In the genomic region with DNA sequence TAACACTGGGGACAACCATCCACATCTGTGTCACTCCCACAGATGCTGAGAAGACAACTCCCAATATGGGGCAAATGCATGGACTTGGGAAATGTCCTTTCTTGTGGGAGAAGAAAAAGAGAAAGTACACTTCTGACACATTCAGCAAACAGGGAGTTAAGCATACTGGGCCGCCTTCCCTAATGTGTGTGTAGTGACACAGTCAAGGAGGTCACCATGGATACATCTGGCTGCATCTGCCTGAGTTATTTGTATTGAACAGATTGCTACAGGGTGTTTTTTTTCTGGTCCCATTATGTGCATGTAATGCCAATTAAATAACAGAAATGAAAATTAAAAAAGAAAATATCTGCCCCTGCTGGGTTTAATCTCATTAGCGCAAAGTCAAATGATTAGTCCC, we compare ENCODE assay signal across 19 cellular contexts.
"Had no signal": no experiment of that assay in that cellular context is flagged by ENCODE, and none has a peak within 500 bp of the region (broad histone marks: within the 10 kb centered on the region; RNA-seq: fewer than 3 reads in every experiment).

No MANE protein-coding gene starts in this region.

- H3K4me3 ChIP-seq: coronary artery, esophagus muscularis mucosa, mucosa of descending colon, prostate gland, sigmoid colon, testis, tibial artery, upper lobe of left lung had no signal

- H3K27me3 ChIP-seq: esophagus muscularis mucosa, sigmoid colon, testis, tibial artery, upper lobe of left lung had no signal

- H3K27ac ChIP-seq: coronary artery, esophagus muscularis mucosa, prostate gland, sigmoid colon, testis, tibial artery, upper lobe of left lung had no signal

- H3K36me3 ChIP-seq: esophagus muscularis mucosa, prostate gland, sigmoid colon, tibial artery, upper lobe of left lung had no signal

- DNase-seq: dermis blood vessel endothelial cell; effector memory CD4-positive, alpha-beta T cell; hypothalamus; mesenchymal stem cell; mucosa of descending colon; naive B cell; nucleus accumbens; right cardiac atrium; sigmoid colon; stimulated activated CD4-positive, alpha-beta T cell treated with anti-CD3 and anti-CD28 coated beads, Interleukin-2, amount 100 ng/mL, for 24 hours; stimulated activated CD4-positive, alpha-beta T cell treated with anti-CD3 and anti-CD28 coated beads, Interleukin-4, amount 100 ng/mL, for 24 hours; stimulated activated naive CD8-positive, alpha-beta T cell treated with anti-CD3 and anti-CD28 coated beads, Interleukin-15, Interleukin-2, amounts not matched to agents 100 U/mL and 50 U/mL, for 24 hours; substantia nigra; testis; tibial artery; upper lobe of left lung had no signal

- H3K9me3 ChIP-seq: esophagus muscularis mucosa, mucosa of descending colon, prostate gland, sigmoid colon, testis, tibial artery, upper lobe of left lung had no signal

- H3K4me1 ChIP-seq: esophagus muscularis mucosa, prostate gland, sigmoid colon, testis, tibial artery, upper lobe of left lung had no signal
